In the genomic region with DNA sequence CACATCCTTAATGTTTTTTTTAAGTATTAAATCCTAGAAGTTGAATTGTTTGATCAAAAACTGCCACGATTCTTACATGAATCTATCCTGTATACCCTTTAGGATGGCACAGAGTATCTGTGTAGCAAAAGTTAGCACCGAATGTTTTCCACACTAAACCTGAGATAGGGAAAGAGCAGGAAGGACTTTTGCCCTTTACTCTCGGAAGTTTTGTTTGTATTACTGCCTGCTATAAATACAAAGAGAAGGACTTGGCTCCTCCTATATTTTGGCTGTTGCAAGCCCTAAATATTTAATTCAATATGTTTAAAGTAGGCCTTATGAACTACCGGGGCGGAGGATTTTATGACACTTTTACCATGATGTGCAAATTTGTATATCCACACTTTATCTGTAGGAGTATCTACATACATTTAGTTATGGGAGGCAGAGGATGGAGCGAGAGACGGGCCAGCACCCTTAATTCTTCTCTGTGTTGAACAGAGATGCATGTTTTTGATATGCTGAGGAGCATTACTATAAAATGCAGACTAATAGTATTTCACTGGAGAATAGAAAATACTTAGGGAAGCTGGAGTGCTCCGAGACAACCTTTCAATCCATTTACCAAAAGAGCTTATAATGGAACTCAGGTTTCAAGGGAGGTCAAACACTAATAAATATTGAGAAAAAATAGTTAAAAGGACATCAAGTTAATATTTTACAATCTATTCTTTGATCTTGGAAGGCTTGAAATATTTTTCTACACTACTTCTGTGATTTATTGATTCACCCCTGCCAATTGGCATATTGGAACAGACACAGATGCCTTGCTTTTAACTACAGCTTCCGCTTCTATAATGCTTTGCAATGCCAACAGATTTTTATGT, we compare ENCODE assay signal across 29 cellular contexts.
"Had no signal": no experiment of that assay in that cellular context is flagged by ENCODE, and none has a peak within 500 bp of the region (broad histone marks: within the 10 kb centered on the region; RNA-seq: fewer than 3 reads in every experiment).

No MANE protein-coding gene starts in this region.

- H3K9me3 Mint-ChIP-seq: activated CD4-positive, alpha-beta memory T cell treated with anti-CD3 and anti-CD28 coated beads for 36 hours; activated CD4-positive, alpha-beta T cell treated with anti-CD3 and anti-CD28 coated beads, Interleukin-2, amount 10 ng/mL, durations not matched to agents 24 days and 14 days; activated naive CD4-positive, alpha-beta T cell treated with anti-CD3 and anti-CD28 coated beads, Interleukin-2, amount 10 ng/mL, durations not matched to agents 7 days and 5 days; activated naive CD8-positive, alpha-beta T cell treated with anti-CD3 and anti-CD28 coated beads, Interleukin-2, amount 50 U/mL, for 24 hours; activated T-helper 1 cell treated with anti-CD3 and anti-CD28 coated beads, Interleukin-12 subunit alpha, Interleukin-12 subunit beta, Interleukin-2, Interleukin-4 antibody, amounts not matched to agents 30 ng/mL and 10 ng/mL and 1 ng/mL, durations not matched to agents 14 hours and 24 hours and 36 hours; endodermal cell; nephron; stimulated activated memory B cell treated with anti-CD40 and anti-IgM and Interleukin-4, amounts not matched to agents 10 μg/mL and 1 μg/mL and 100 μg/mL, for 72 hours; stimulated activated naive CD8-positive, alpha-beta T cell treated with anti-CD3 and anti-CD28 coated beads, Interleukin-15, amount 100 ng/mL, for 72 hours; T-cell had no signal

- H3K4me3 ChIP-seq: heart left ventricle, left lung, sigmoid colon, smooth muscle cell, vagina had no signal

- H3K4me1 Mint-ChIP-seq: activated CD4-positive, alpha-beta T cell treated with anti-CD3 and anti-CD28 coated beads, Interleukin-2, amount 10 ng/mL, durations not matched to agents 24 days and 14 days; activated naive CD4-positive, alpha-beta T cell treated with anti-CD3 and anti-CD28 coated beads, Interleukin-2, amount 10 ng/mL, durations not matched to agents 7 days and 5 days had no signal

- H3K9me3 ChIP-seq: heart left ventricle, left lung, neutrophil, sigmoid colon, vagina had no signal

- ATAC-seq: activated CD4-positive, CD25-positive, alpha-beta regulatory T cell treated with anti-CD3 and anti-CD28 coated beads, Interleukin-2, amount 50 U/mL, for 24 hours; activated naive CD8-positive, alpha-beta T cell treated with anti-CD3 and anti-CD28 coated beads, Interleukin-2, amount 50 U/mL, for 24 hours; esophagus mucosa; heart left ventricle; left lung; stimulated activated memory B cell treated with anti-CD40 and anti-IgM and Interleukin-4, amounts not matched to agents 10 μg/mL and 1 μg/mL and 100 μg/mL, for 72 hours; stimulated activated naive CD8-positive, alpha-beta T cell treated with anti-CD3 and anti-CD28 coated beads, Interleukin-15, amount 100 ng/mL, for 72 hours; T-cell had no signal

- DNase-seq: activated CD4-positive, alpha-beta memory T cell treated with anti-CD3 and anti-CD28 coated beads for 36 hours; activated CD4-positive, alpha-beta T cell treated with anti-CD3 and anti-CD28 coated beads, Interleukin-2, amount 10 ng/mL, durations not matched to agents 24 days and 14 days; activated CD8-positive, alpha-beta memory T cell treated with anti-CD3 and anti-CD28 coated beads, Interleukin-2, amount 50 U/mL, for 4 hours; activated gamma-delta T cell; activated naive CD4-positive, alpha-beta T cell treated with anti-CD3 and anti-CD28 coated beads, Interleukin-2, amount 10 ng/mL, durations not matched to agents 7 days and 5 days; activated naive CD8-positive, alpha-beta T cell treated with anti-CD3 and anti-CD28 coated beads, Interleukin-2, amount 50 U/mL, for 24 hours; activated T-cell treated with anti-CD3 and anti-CD28 coated beads, Interleukin-2, amount 50 U/mL, for 1 hour; amygdala; endodermal cell; foreskin fibroblast; heart left ventricle; left lung; retina; sigmoid colon; stimulated activated CD4-positive, alpha-beta T cell treated with anti-CD3 and anti-CD28 coated beads, Interleukin-1b, Interleukin-23, amount 100 ng/mL, for 48 hours; stimulated activated CD4-positive, alpha-beta T cell treated with anti-CD3 and anti-CD28 coated beads, Interleukin-4, amount 100 ng/mL, for 4 hours; stimulated activated CD8-positive, alpha-beta memory T cell treated with anti-CD3 and anti-CD28 coated beads, Interleukin-4, amount 100 ng/mL, for 48 hours; stimulated activated naive CD8-positive, alpha-beta T cell treated with anti-CD3 and anti-CD28 coated beads, Interleukin-15, amount 100 ng/mL, for 72 hours; T-cell had no signal

- H3K27me3 Mint-ChIP-seq: progenitor cell of endocrine pancreas, T-cell had no signal

- H3K27ac Mint-ChIP-seq: activated CD4-positive, alpha-beta memory T cell treated with anti-CD3 and anti-CD28 coated beads for 36 hours; activated CD4-positive, alpha-beta T cell treated with anti-CD3 and anti-CD28 coated beads, Interleukin-2, amount 10 ng/mL, durations not matched to agents 24 days and 14 days; activated naive CD4-positive, alpha-beta T cell treated with anti-CD3 and anti-CD28 coated beads, Interleukin-2, amount 10 ng/mL, durations not matched to agents 7 days and 5 days; activated naive CD8-positive, alpha-beta T cell treated with anti-CD3 and anti-CD28 coated beads, Interleukin-2, amount 50 U/mL, for 24 hours; activated T-helper 1 cell treated with anti-CD3 and anti-CD28 coated beads, Interleukin-12 subunit alpha, Interleukin-12 subunit beta, Interleukin-2, Interleukin-4 antibody, amounts not matched to agents 30 ng/mL and 10 ng/mL and 1 ng/mL, durations not matched to agents 14 hours and 24 hours and 36 hours; endodermal cell; progenitor cell of endocrine pancreas; stimulated activated memory B cell treated with anti-CD40 and anti-IgM and Interleukin-4, amounts not matched to agents 10 μg/mL and 1 μg/mL and 100 μg/mL, for 72 hours; stimulated activated naive CD8-positive, alpha-beta T cell treated with anti-CD3 and anti-CD28 coated beads, Interleukin-15, amount 100 ng/mL, for 72 hours; T-cell had no signal

- H3K36me3 ChIP-seq: left lung, neutrophil, sigmoid colon, vagina had no signal

- H3K27me3 ChIP-seq: heart left ventricle, sigmoid colon, vagina had no signal

- H3K27ac ChIP-seq: heart left ventricle, left lung, neutrophil, sigmoid colon, vagina had no signal

- H3K36me3 Mint-ChIP-seq: activated CD4-positive, alpha-beta memory T cell treated with anti-CD3 and anti-CD28 coated beads for 36 hours; activated naive CD4-positive, alpha-beta T cell treated with anti-CD3 and anti-CD28 coated beads, Interleukin-2, amount 10 ng/mL, durations not matched to agents 7 days and 5 days; stimulated activated memory B cell treated with anti-CD40 and anti-IgM and Interleukin-4, amounts not matched to agents 10 μg/mL and 1 μg/mL and 100 μg/mL, for 72 hours; T-cell had no signal

- H3K4me1 ChIP-seq: left lung, sigmoid colon, vagina had no signal

- H3K4me3 Mint-ChIP-seq: activated CD4-positive, alpha-beta memory T cell treated with anti-CD3 and anti-CD28 coated beads for 36 hours; activated CD4-positive, alpha-beta T cell treated with anti-CD3 and anti-CD28 coated beads, Interleukin-2, amount 10 ng/mL, durations not matched to agents 24 days and 14 days; activated naive CD4-positive, alpha-beta T cell treated with anti-CD3 and anti-CD28 coated beads, Interleukin-2, amount 10 ng/mL, durations not matched to agents 7 days and 5 days; activated naive CD8-positive, alpha-beta T cell treated with anti-CD3 and anti-CD28 coated beads, Interleukin-2, amount 50 U/mL, for 24 hours; activated T-helper 1 cell treated with anti-CD3 and anti-CD28 coated beads, Interleukin-12 subunit alpha, Interleukin-12 subunit beta, Interleukin-2, Interleukin-4 antibody, amounts not matched to agents 30 ng/mL and 10 ng/mL and 1 ng/mL, durations not matched to agents 14 hours and 24 hours and 36 hours; endodermal cell; nephron; stimulated activated memory B cell treated with anti-CD40 and anti-IgM and Interleukin-4, amounts not matched to agents 10 μg/mL and 1 μg/mL and 100 μg/mL, for 72 hours; stimulated activated naive CD8-positive, alpha-beta T cell treated with anti-CD3 and anti-CD28 coated beads, Interleukin-15, amount 100 ng/mL, for 72 hours; T-cell; type B pancreatic cell had no signal
